In genomic region chr18:67766930-67767329, GRCh38 we compare ENCODE assay signal across 11 cellular contexts.
DNase-seq lines count a peak whose midpoint lies in the region; ATAC-seq, FAIRE-seq and TF ChIP-seq lines count a peak whose summit lies in the region.
"Had no signal": no experiment of that assay in that cellular context is flagged by ENCODE, and none has a peak within 500 bp of the region (broad histone marks: within the 10 kb centered on the region; RNA-seq: fewer than 3 reads in every experiment).

No MANE protein-coding gene starts in this region.

- H3K4me3 ChIP-seq in A549: no peak overlapping the region

- DNase-seq in A549 (ENCODE audit: low read depth in 1 of 2, low spot score in 1 of 2) (peak in 1 of 2 experiments; percentile 70), HT1080 (ENCODE audit: low read depth) (peak; percentile 80), dedifferentiated amniotic fluid mesenchymal stem cell (ENCODE audit: extremely low spot score) (peak; percentile 18), activated gamma-delta T cell (lab: John Stamatoyannopoulos, UW) (no peak), DMS79 (lab: John Stamatoyannopoulos, UW) (no peak)
- DNase-seq: NCI-H1436 treated with DMSO at 0.1 percent for 48 hours, occipital lobe had no signal

- H3K9me3 ChIP-seq in A549: no peaks in the 10 kb centered on the region

- H3K27ac ChIP-seq in A549: no peak overlapping the region

- FAIRE-seq in A549 (lab: Jason Lieb, UNC): no peak
- FAIRE-seq: colon had no signal

- no peak for TF ChIP-seq POLR2A in A549 (IDR thresholded peaks at IDR 0.05; ENCODE audit: low read length)

- CTCF ChIA-PET in A549 (lab: Yijun Ruan, JAX): no interaction called here

- TF ChIP-seq EP300 in A549 (IDR thresholded peaks at IDR 0.05): no peak

- no peak for TF ChIP-seq CTCF in A549 (IDR thresholded peaks at IDR 0.05)

- TF ChIP-seq RAD21 in A549 (conservative IDR thresholded peaks at IDR 0.05 in 1 of 2, IDR thresholded peaks at IDR 0.05 in 1 of 2): no peak

- ATAC-seq in A549: peak; percentile 75 to 90
- ATAC-seq in GM19023 (IDR thresholded peaks at IDR 0.05; ENCODE audit: unreplicated experiment): peak; percentile 67
- ATAC-seq in GM21381 (IDR thresholded peaks at IDR 0.05; ENCODE audit: unreplicated experiment): no peak
- ATAC-seq in HG03025 (IDR thresholded peaks at IDR 0.05; ENCODE audit: low FRiP score, unreplicated experiment): no peak

- H3K4me1 ChIP-seq in A549: no peaks in the 10 kb centered on the region

- POLR2A ChIA-PET in A549 (lab: Yijun Ruan, JAX): no interaction called here

- no peak overlapping the region for H3K4me2 ChIP-seq in A549

TF ChIP-seq in A549, 52 proteins besides CTCF, POLR2A, EP300 and RAD21:
- no peak for TF ChIP-seq BHLHE40 (IDR thresholded peaks at IDR 0.05; ENCODE audit: low read depth, low read length)
- no peak for TF ChIP-seq HES2 (IDR thresholded peaks at IDR 0.05)
- no peak for TF ChIP-seq USF2 (IDR thresholded peaks at IDR 0.05)
- no peak for TF ChIP-seq MAZ (IDR thresholded peaks at IDR 0.05; ENCODE audit: borderline replicate concordance, low read depth, low read length)
- no peak for TF ChIP-seq EHMT2 (IDR thresholded peaks at IDR 0.05; ENCODE audit: low read depth)
- no peak for TF ChIP-seq POLR2AphosphoS2 (conservative IDR thresholded peaks at IDR 0.05; ENCODE audit: low read length)
- no peak for TF ChIP-seq REST (IDR thresholded peaks at IDR 0.05)
- no peak for TF ChIP-seq ZFP36 (IDR thresholded peaks at IDR 0.05; ENCODE audit: borderline replicate concordance, partially characterized antibody)
- TF ChIP-seq PHF8 (IDR thresholded peaks at IDR 0.05; ENCODE audit: borderline replicate concordance, low read depth): no peak
- TF ChIP-seq FOSL2 (IDR thresholded peaks at IDR 0.05): no peak
- TF ChIP-seq FOSL2 (CRISPR knock-in tag; IDR thresholded peaks at IDR 0.05): peak; percentile 73
- TF ChIP-seq CHD4 (IDR thresholded peaks at IDR 0.05; ENCODE audit: borderline replicate concordance): no peak
- TF ChIP-seq KDM5A (IDR thresholded peaks at IDR 0.05): no peak
- TF ChIP-seq NPAS2 (CRISPR knock-in tag; IDR thresholded peaks at IDR 0.05; ENCODE audit: borderline replicate concordance): no peak
- TF ChIP-seq NR3C1 (IDR thresholded peaks at IDR 0.05): no peak
- TF ChIP-seq HMGXB4 (CRISPR knock-in tag; IDR thresholded peaks at IDR 0.05; ENCODE audit: borderline replicate concordance): no peak
- peak in 1 of 2 experiments; percentile 32; a peak in 1 of 4 replicates for TF ChIP-seq CEBPB (IDR thresholded peaks at IDR 0.05)

Comparison
In these comparisons a context has a peak if more than half of its experiments do, and no peak if none do; other contexts are left out.
1. ATAC-seq: peak in A549 (2 of 2) and GM19023 (single experiment); none in GM21381 (single experiment) and HG03025 (single experiment).
2. DNase-seq: peak in HT1080 (single experiment) and dedifferentiated amniotic fluid mesenchymal stem cell (single experiment); none in activated gamma-delta T cell (single experiment) and DMS79 (single experiment).